ENCODE assay signal across 1 cellular context in the genomic region with DNA sequence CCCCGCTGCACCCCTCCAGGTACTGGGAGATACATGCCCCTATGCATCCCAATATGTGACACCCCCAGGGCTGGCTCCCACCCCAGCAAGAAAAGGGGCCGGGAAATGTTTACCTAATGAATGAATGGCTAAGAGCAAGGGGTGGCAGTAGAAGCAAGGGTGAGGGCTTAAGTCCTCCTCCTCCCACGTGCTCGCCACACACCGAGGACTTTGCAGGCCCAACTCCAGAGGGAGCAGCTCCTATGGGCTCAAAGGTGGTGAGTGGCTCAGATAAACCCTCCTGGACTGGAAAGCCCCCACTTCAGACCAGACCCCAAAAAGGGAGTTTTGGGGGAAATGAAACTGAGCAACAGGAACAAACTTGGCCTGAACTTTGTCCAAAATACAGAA.
TF ChIP-seq lines count a peak whose summit lies in the region.

No MANE protein-coding gene starts in this region.

TF ChIP-seq in GM12878, 131 proteins besides CTCF, POLR2A, EP300 and RAD21 (continued from another document):
- TF ChIP-seq, protein P1, sequence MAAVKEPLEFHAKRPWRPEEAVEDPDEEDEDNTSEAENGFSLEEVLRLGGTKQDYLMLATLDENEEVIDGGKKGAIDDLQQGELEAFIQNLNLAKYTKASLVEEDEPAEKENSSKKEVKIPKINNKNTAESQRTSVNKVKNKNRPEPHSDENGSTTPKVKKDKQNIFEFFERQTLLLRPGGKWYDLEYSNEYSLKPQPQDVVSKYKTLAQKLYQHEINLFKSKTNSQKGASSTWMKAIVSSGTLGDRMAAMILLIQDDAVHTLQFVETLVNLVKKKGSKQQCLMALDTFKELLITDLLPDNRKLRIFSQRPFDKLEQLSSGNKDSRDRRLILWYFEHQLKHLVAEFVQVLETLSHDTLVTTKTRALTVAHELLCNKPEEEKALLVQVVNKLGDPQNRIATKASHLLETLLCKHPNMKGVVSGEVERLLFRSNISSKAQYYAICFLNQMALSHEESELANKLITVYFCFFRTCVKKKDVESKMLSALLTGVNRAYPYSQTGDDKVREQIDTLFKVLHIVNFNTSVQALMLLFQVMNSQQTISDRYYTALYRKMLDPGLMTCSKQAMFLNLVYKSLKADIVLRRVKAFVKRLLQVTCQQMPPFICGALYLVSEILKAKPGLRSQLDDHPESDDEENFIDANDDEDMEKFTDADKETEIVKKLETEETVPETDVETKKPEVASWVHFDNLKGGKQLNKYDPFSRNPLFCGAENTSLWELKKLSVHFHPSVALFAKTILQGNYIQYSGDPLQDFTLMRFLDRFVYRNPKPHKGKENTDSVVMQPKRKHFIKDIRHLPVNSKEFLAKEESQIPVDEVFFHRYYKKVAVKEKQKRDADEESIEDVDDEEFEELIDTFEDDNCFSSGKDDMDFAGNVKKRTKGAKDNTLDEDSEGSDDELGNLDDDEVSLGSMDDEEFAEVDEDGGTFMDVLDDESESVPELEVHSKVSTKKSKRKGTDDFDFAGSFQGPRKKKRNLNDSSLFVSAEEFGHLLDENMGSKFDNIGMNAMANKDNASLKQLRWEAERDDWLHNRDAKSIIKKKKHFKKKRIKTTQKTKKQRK (IDR thresholded peaks at IDR 0.05; ENCODE audit: low read depth, low read length), result no peak
